In the genomic region with DNA sequence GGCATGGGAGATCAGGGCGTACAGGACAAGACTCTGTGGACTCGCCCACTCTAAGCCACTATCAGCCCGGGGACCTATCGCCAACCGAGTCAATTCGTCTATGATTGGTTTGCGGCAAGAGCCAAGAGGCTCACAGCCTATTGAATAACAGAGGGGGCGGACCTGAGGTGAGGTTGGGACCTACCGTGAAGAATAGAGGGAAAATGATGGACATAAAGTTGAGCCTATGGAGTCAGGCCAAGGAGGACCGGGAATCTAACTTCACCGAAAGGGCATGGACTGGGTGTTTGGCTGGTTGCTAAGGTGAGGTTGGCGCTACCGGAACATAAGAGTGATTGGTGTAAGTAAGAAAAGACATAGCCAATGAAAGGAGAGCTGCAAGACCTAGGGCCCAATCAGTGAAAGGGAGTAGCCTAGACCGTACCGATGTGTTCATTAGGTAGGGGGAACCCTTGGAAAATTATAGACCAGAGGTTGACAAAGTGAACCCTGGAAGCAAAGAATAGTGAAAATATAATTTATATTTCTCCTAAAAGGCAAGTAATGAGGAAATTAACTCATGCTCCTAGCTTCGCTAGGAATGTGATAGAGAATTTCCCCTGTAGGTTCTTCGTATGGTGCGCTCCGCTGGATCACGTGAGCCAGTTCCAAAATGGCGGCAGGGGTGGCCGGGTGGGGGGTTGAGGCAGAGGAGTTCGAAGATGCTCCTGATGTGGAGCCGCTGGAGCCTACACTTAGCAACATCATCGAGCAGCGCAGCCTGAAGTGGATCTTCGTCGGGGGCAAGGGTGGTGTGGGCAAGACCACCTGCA, we compare ENCODE assay signal across 8 cellular contexts. TPM values are rescaled to one million over a fixed set of nuclear protein-coding genes. Genes with fewer than 3 reads are reported as not detected.
DNase-seq lines count a peak whose midpoint lies in the region; ATAC-seq and TF ChIP-seq lines count a peak whose summit lies in the region.

Gene GET3 (plus strand): TSS at position 644 of the 812 bp plus-strand sequence. CDS start 9 bp downstream, at position 653.

- peak within 1 kb of the TSS; percentile 78 for H2AFZ ChIP-seq in OCI-LY7 (ENCODE audit: low read length)

- peak within 1 kb of the TSS; percentile 84 for H3K9ac ChIP-seq in HUES64 (ENCODE audit: low read depth, low read length)

- ATAC-seq in GM21447 (IDR thresholded peaks at IDR 0.05; ENCODE audit: unreplicated experiment): peak; percentile 78

- intact Hi-C loops in OCI-LY7 (cut with micrococcal nuclease; ENCODE audit: unreplicated experiment): no loop called here

- H3K4me1 ChIP-seq in HUES64 (ENCODE audit: insufficient read depth, low read length) (peaks cover 5% of the 10 kb centered on the region; the same call in 1 of the 2 replicates), OCI-LY7 (ENCODE audit: insufficient read depth, low read length, poor library complexity, severe bottlenecking) (peaks cover 33% of the 10 kb centered on the region), mononuclear cell (ENCODE audit: insufficient read depth, low read length) (peaks cover 48% of the 10 kb centered on the region)

- peaks cover 36% of the 10 kb centered on the region for H3K79me2 ChIP-seq in OCI-LY7 (ENCODE audit: insufficient read depth, low read depth, low read length)

- DNase-seq in D341Med (ENCODE audit: low spot score): peak; percentile 86
- peak; percentile 94 for DNase-seq in OCI-LY7 (ENCODE audit: low spot score)
- peak; percentile 67 for DNase-seq in activated T-cell treated with anti-CD3 and anti-CD28 coated beads for 4 hours
- DNase-seq in epithelial cell of esophagus (ENCODE audit: low read depth): peak; percentile 100
- peak; percentile 49 to 62 for DNase-seq in stimulated activated CD8-positive, alpha-beta memory T cell treated with anti-CD3 and anti-CD28 coated beads, Interleukin-4, amount 100 ng/mL, for 1 hour (ENCODE audit: low read depth in 2 of 2, low spot score in 1 of 2)

- WGBS in HUES64: 1% methylated on average over 28 of the region's 28 CpGs

- no peaks in the 10 kb centered on the region for H3K9me2 ChIP-seq in OCI-LY7 (ENCODE audit: insufficient read depth, low read length)

- H3K4me2 ChIP-seq in OCI-LY7 (ENCODE audit: low read length): peak within 1 kb of the TSS; percentile 92

- no peaks in the 10 kb centered on the region for H3K9me3 ChIP-seq in HUES64 (ENCODE audit: insufficient read depth, low read depth, low read length)
- H3K9me3 ChIP-seq in OCI-LY7 (ENCODE audit: low read length): no peaks in the 10 kb centered on the region
- no peaks in the 10 kb centered on the region for H3K9me3 ChIP-seq in mononuclear cell (ENCODE audit: low read depth, low read length)

- no TSS peak for BruUV-seq in OCI-LY7 (replicated peaks; lab: Mats Ljungman, UMichigan)

- POLR2A ChIA-PET in OCI-LY7 (lab: Charles Lee): interaction anchor here (0.5 to 2.1 kb wide), 5 partner anchors 10 to 183 kb away, joined by 3 to 11 read pairs (median 4); partner anchors contain the start of genes FBXW9 and TNPO2

- CTCF ChIA-PET in OCI-LY7 (lab: Charles Lee; ENCODE audit: unreplicated experiment): no interaction called here

- TF ChIP-seq CTCF in OCI-LY7 (conservative IDR thresholded peaks at IDR 0.05; ENCODE audit: low read length) (no peak), epithelial cell of esophagus (IDR thresholded peaks at IDR 0.05; ENCODE audit: insufficient read depth, low read depth, low read length, missing control alignments) (no peak)

- peaks cover 9% of the 10 kb centered on the region for H4K20me1 ChIP-seq in OCI-LY7 (ENCODE audit: insufficient read depth, low read length)

- H3K4me3 ChIP-seq in HUES64 (ENCODE audit: low read length) (peak within 1 kb of the TSS; percentile 81), OCI-LY7 (ENCODE audit: low read depth, low read length, poor library complexity, severe bottlenecking) (peak within 1 kb of the TSS; percentile 89), epithelial cell of esophagus (ENCODE audit: low read length) (peak within 1 kb of the TSS; percentile 97), mononuclear cell (ENCODE audit: low read length) (peak within 1 kb of the TSS; percentile 82)

- H3K36me3 ChIP-seq in HUES64 (ENCODE audit: insufficient read depth, low read length) (peaks cover 22% of the 10 kb centered on the region), OCI-LY7 (ENCODE audit: insufficient read depth, low read length) (peaks cover 29% of the 10 kb centered on the region; the same call in 1 of the 2 replicates)

- H3K27ac ChIP-seq in HUES64 (ENCODE audit: low read depth, low read length) (peak within 1 kb of the TSS; percentile 89), OCI-LY7 (ENCODE audit: low read depth, low read length, poor library complexity, severe bottlenecking) (peak within 1 kb of the TSS; percentile 51)

- H3K27me3 ChIP-seq in HUES64 (ENCODE audit: insufficient read depth, low read length) (no peaks in the 10 kb centered on the region), mononuclear cell (ENCODE audit: insufficient read depth, low read length) (no peaks in the 10 kb centered on the region)

RNA-seq across cellular contexts. Expression of gene GET3, which starts in this region (rescaled TPM):
- polyA plus RNA-seq in HUES64 (2013, experiment 1 of 2): 107 TPM
- polyA plus RNA-seq in HUES64 (2013, experiment 2 of 2): 103 TPM
- total RNA-seq in OCI-LY7 (2014; rRNA removed; shearing (Covaris generic)): 40.5 and 48.8 TPM in 2 replicates
- total RNA-seq in OCI-LY7 (2022): 29.1 and 34.3 TPM in 2 replicates
- 28.7 TPM for total RNA-seq in mononuclear cell

Comparison
In these comparisons a context has a peak if more than half of its experiments do, and no peak if none do; other contexts are left out.
1. Peak in every context shown above with its lines: DNase-seq, ATAC-seq, H3K4me3 ChIP-seq and H3K27ac ChIP-seq.